In genomic region chr15:50059883-50060282, GRCh38 we compare ENCODE assay signal across 1 cellular context.
TF ChIP-seq lines count a peak whose summit lies in the region.

No MANE protein-coding gene starts in this region.

TF ChIP-seq in H1, 55 proteins besides CTCF, POLR2A, EP300 and RAD21:
- no peak for TF ChIP-seq RNF2 (IDR thresholded peaks at IDR 0.05; ENCODE audit: borderline replicate concordance, low read depth, low read length, missing control alignments, poor library complexity, severe bottlenecking)
- TF ChIP-seq HDAC6 (IDR thresholded peaks at IDR 0.05; ENCODE audit: low read depth, low read length) = no peak
- no peak for TF ChIP-seq RBBP5 (IDR thresholded peaks at IDR 0.05; ENCODE audit: borderline replicate concordance, low read depth, low read length)
- TF ChIP-seq, protein P1, sequence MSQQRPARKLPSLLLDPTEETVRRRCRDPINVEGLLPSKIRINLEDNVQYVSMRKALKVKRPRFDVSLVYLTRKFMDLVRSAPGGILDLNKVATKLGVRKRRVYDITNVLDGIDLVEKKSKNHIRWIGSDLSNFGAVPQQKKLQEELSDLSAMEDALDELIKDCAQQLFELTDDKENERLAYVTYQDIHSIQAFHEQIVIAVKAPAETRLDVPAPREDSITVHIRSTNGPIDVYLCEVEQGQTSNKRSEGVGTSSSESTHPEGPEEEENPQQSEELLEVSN (IDR thresholded peaks at IDR 0.05) = no peak
- TF ChIP-seq, protein P2, sequence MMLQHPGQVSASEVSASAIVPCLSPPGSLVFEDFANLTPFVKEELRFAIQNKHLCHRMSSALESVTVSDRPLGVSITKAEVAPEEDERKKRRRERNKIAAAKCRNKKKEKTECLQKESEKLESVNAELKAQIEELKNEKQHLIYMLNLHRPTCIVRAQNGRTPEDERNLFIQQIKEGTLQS (IDR thresholded peaks at IDR 0.05; ENCODE audit: insufficient read depth, low read depth, low read length) = no peak
- TF ChIP-seq CBX8 (IDR thresholded peaks at IDR 0.05; ENCODE audit: borderline replicate concordance, low read depth, low read length) = no peak
- TF ChIP-seq MAFK (IDR thresholded peaks at IDR 0.05; ENCODE audit: low read depth, low read length) = no peak
- TF ChIP-seq ZNF274 (IDR thresholded peaks at IDR 0.05; ENCODE audit: borderline replicate concordance, extremely low read depth, low read length) = no peak
- TF ChIP-seq BRCA1 (IDR thresholded peaks at IDR 0.05; ENCODE audit: low read depth, low read length) = no peak
TF ChIP-seq in H1: peak in this region for 0.
